8 cellular contexts compared by ENCODE assay signal in genomic region chr17:60390881-60391418, GRCh38. TPM values are rescaled to one million over a fixed set of nuclear protein-coding genes. Genes with fewer than 3 reads are reported as not detected.
DNase-seq lines count a peak whose midpoint lies in the region; TF ChIP-seq lines count a peak whose summit lies in the region.

No MANE protein-coding gene starts in this region.

- no peaks in the 10 kb centered on the region for H3K27me3 Mint-ChIP-seq in osteocyte (ENCODE audit: unreplicated experiment)

- TF ChIP-seq CTCF in osteocyte (IDR thresholded peaks at IDR 0.05) = no peak

- DNase-seq in stimulated activated CD4-positive, alpha-beta T cell treated with anti-CD3 and anti-CD28 coated beads, Interleukin-12 subunit alpha, Interleukin-12 subunit beta, amount 100 ng/mL, for 4 hours = peak; percentile 5
- DNase-seq in stimulated activated CD4-positive, alpha-beta T cell treated with anti-CD3 and anti-CD28 coated beads, Interleukin-1b, Interleukin-23, amount 100 ng/mL, for 48 hours = no peak
- DNase-seq in NCI-H748 (lab: John Stamatoyannopoulos, UW; ENCODE audit: unreplicated experiment) = peak; percentile 60
- DNase-seq in activated naive CD4-positive, alpha-beta T cell treated with anti-CD3 and anti-CD28 coated beads, Interleukin-2, amount 50 U/mL, for 16 hours = peak; percentile 12
- peak; percentile 14 for DNase-seq in germinal center (ENCODE audit: low spot score)
- no peak for DNase-seq in osteocyte (ENCODE audit: extremely low spot score, unreplicated experiment)
- DNase-seq in GM19238 (ENCODE audit: insufficient read length, low spot score) = no peak
- DNase-seq in LoVo (ENCODE audit: low spot score) = no peak

- peak overlapping the region; percentile 99 for H3K27ac Mint-ChIP-seq in osteocyte (ENCODE audit: unreplicated experiment)

- peak overlapping the region; percentile 88 for H3K4me3 Mint-ChIP-seq in osteocyte (ENCODE audit: unreplicated experiment)

- H3K4me1 Mint-ChIP-seq in osteocyte (ENCODE audit: unreplicated experiment) = peaks cover 42% of the 10 kb centered on the region

- no peaks in the 10 kb centered on the region for H3K36me3 Mint-ChIP-seq in osteocyte (ENCODE audit: unreplicated experiment)

- H3K9me3 Mint-ChIP-seq in osteocyte (ENCODE audit: unreplicated experiment) = no peaks in the 10 kb centered on the region

RNA-seq across cellular contexts. Expression of gene USP32, which starts 1.0 kb away (rescaled TPM):
- total RNA-seq in osteocyte = 53.6 TPM in 2 replicates

RNA-seq across cellular contexts. Expression of gene CHCT1, which starts 31.3 kb away (rescaled TPM):
- total RNA-seq in osteocyte = not detected in 2 replicates

Comparison
In these comparisons a context has a peak if more than half of its experiments do, and no peak if none do; other contexts are left out.
1. DNase-seq: peak in stimulated activated CD4-positive, alpha-beta T cell treated with anti-CD3 and anti-CD28 coated beads, Interleukin-12 subunit alpha, Interleukin-12 subunit beta, amount 100 ng/mL, for 4 hours (single experiment), NCI-H748 (single experiment), activated naive CD4-positive, alpha-beta T cell treated with anti-CD3 and anti-CD28 coated beads, Interleukin-2, amount 50 U/mL, for 16 hours (single experiment) and germinal center (single experiment); none in stimulated activated CD4-positive, alpha-beta T cell treated with anti-CD3 and anti-CD28 coated beads, Interleukin-1b, Interleukin-23, amount 100 ng/mL, for 48 hours (single experiment), osteocyte (single experiment), GM19238 (single experiment) and LoVo (single experiment).